In genomic region chr6:106528521-106528920, GRCh38 we compare ENCODE assay signal across 18 cellular contexts.
A peak's percentile ranks its signal among the peaks of the same experiment; 100 is the strongest.
DNase-seq lines count a peak whose midpoint lies in the region; FAIRE-seq and TF ChIP-seq lines count a peak whose summit lies in the region.
"Had no signal": no experiment of that assay in that cellular context is flagged by ENCODE, and none has a peak within 500 bp of the region (broad histone marks: within the 10 kb centered on the region; RNA-seq: fewer than 3 reads in every experiment).

No MANE protein-coding gene starts in this region.

- CTCF ChIA-PET in PC-9 (lab: Charles Lee), result no interaction called here

- H3K27ac ChIP-seq in PC-9 (peak overlapping the region; percentile 98), astrocyte (ENCODE audit: low read depth, low read length) (peak overlapping the region; percentile 82)
- H3K27ac ChIP-seq: adrenal gland, heart left ventricle, thyroid gland had no signal

- no peaks in the 10 kb centered on the region for H3K27me3 ChIP-seq in PC-9 (ENCODE audit: insufficient read depth, low read depth)
- no peaks in the 10 kb centered on the region for H3K27me3 ChIP-seq in astrocyte (ENCODE audit: insufficient read depth, low read length)
- H3K27me3 ChIP-seq: adrenal gland, heart left ventricle, thyroid gland had no signal

- H3K4me3 ChIP-seq in PC-9 (peak overlapping the region; percentile 35; the same call in 1 of the 2 replicates), astrocyte (ENCODE audit: insufficient read depth, low read depth, low read length) (no peak overlapping the region)
- H3K4me3 ChIP-seq: adrenal gland, heart left ventricle, thyroid gland had no signal

- H4K20me1 ChIP-seq in PC-9 (ENCODE audit: insufficient read depth), result no peaks in the 10 kb centered on the region
- no peaks in the 10 kb centered on the region for H4K20me1 ChIP-seq in astrocyte (ENCODE audit: insufficient read depth, low read length)

- H2AFZ ChIP-seq in PC-9, result peak overlapping the region; percentile 62
- peak overlapping the region; percentile 20 for H2AFZ ChIP-seq in astrocyte (ENCODE audit: low read depth, low read length)

- no peak for DNase-seq in activated CD4-positive, alpha-beta T cell treated with anti-CD3 and anti-CD28 coated beads, Interleukin-2, amount 10 ng/mL, durations not matched to agents 24 days and 14 days
- DNase-seq in activated CD4-positive, alpha-beta T cell treated with anti-CD3 and anti-CD28 coated beads for 4 hours, result no peak
- DNase-seq in PC-9 (no peak), astrocyte (ENCODE audit: low read depth) (no peak), osteocyte (ENCODE audit: extremely low spot score, unreplicated experiment) (no peak), LoVo (ENCODE audit: low spot score) (no peak), globus pallidus (ENCODE audit: low spot score) (no peak), dedifferentiated amniotic fluid mesenchymal stem cell (ENCODE audit: extremely low spot score) (no peak)
- DNase-seq: adrenal gland; H7; heart left ventricle; midbrain; NCI-H1694; NCI-H446 treated with DMSO at 0.1 percent for 48 hours; right cardiac atrium; stimulated activated CD4-positive, alpha-beta T cell treated with anti-CD3 and anti-CD28 coated beads, Interleukin-2, amount 100 ng/mL, for 24 hours; thyroid gland had no signal

- H3K36me3 Mint-ChIP-seq in activated CD4-positive, alpha-beta T cell treated with anti-CD3 and anti-CD28 coated beads, Interleukin-2, amount 10 ng/mL, durations not matched to agents 24 days and 14 days (ENCODE audit: low read depth), result peaks cover 58% of the 10 kb centered on the region
- H3K36me3 Mint-ChIP-seq in astrocyte (ENCODE audit: low read depth, unreplicated experiment) (no peaks in the 10 kb centered on the region), osteocyte (ENCODE audit: unreplicated experiment) (no peaks in the 10 kb centered on the region)

- peaks cover 25% of the 10 kb centered on the region for H3F3A ChIP-seq in PC-9 (ENCODE audit: insufficient read depth, low read depth)

- peak overlapping the region; percentile 57 for H3K9ac ChIP-seq in astrocyte (ENCODE audit: low read length)

- FAIRE-seq in astrocyte (lab: Jason Lieb, UNC), result peak; percentile 32
- FAIRE-seq: islet of Langerhans had no signal

- peaks cover 37% of the 10 kb centered on the region for H3K4me1 Mint-ChIP-seq in activated CD4-positive, alpha-beta T cell treated with anti-CD3 and anti-CD28 coated beads, Interleukin-2, amount 10 ng/mL, durations not matched to agents 24 days and 14 days
- H3K4me1 Mint-ChIP-seq in astrocyte (ENCODE audit: low read depth, unreplicated experiment) (peaks cover 23% of the 10 kb centered on the region), osteocyte (ENCODE audit: unreplicated experiment) (peaks cover 32% of the 10 kb centered on the region)

- H3K4me1 ChIP-seq in PC-9 (replicated peaks; ENCODE audit: insufficient read depth), result peaks cover 55% of the 10 kb centered on the region
- peaks cover 17% of the 10 kb centered on the region for H3K4me1 ChIP-seq in astrocyte (ENCODE audit: insufficient read depth, low read length)

- H3K9me2 ChIP-seq in PC-9 (ENCODE audit: insufficient read depth), result 0 out of 2 replicates have a peak, but pooled peaks cover 8% of the 10 kb centered on the region

- H3K79me2 ChIP-seq in PC-9 (ENCODE audit: low read depth) (no peaks in the 10 kb centered on the region; the same call in 1 of the 2 replicates), astrocyte (ENCODE audit: insufficient read depth, low read length) (no peaks in the 10 kb centered on the region)

- no peaks in the 10 kb centered on the region for H3K27me3 Mint-ChIP-seq in activated CD4-positive, alpha-beta T cell treated with anti-CD3 and anti-CD28 coated beads, Interleukin-2, amount 10 ng/mL, durations not matched to agents 24 days and 14 days
- H3K27me3 Mint-ChIP-seq in astrocyte (ENCODE audit: low read depth, unreplicated experiment), result no peaks in the 10 kb centered on the region
- no peaks in the 10 kb centered on the region for H3K27me3 Mint-ChIP-seq in osteocyte (ENCODE audit: unreplicated experiment)

- H3K9me3 Mint-ChIP-seq in activated CD4-positive, alpha-beta T cell treated with anti-CD3 and anti-CD28 coated beads, Interleukin-2, amount 10 ng/mL, durations not matched to agents 24 days and 14 days, result no peaks in the 10 kb centered on the region
- no peaks in the 10 kb centered on the region for H3K9me3 Mint-ChIP-seq in astrocyte (ENCODE audit: unreplicated experiment)
- no peaks in the 10 kb centered on the region for H3K9me3 Mint-ChIP-seq in osteocyte (ENCODE audit: unreplicated experiment)

- H3K36me3 ChIP-seq in PC-9 (ENCODE audit: low read depth) (peaks cover 23% of the 10 kb centered on the region), astrocyte (ENCODE audit: insufficient read depth, low read length) (no peaks in the 10 kb centered on the region)
- H3K36me3 ChIP-seq: adrenal gland had no signal

- H3K4me3 Mint-ChIP-seq in activated CD4-positive, alpha-beta T cell treated with anti-CD3 and anti-CD28 coated beads, Interleukin-2, amount 10 ng/mL, durations not matched to agents 24 days and 14 days, result no peak overlapping the region
- no peak overlapping the region for H3K4me3 Mint-ChIP-seq in astrocyte (ENCODE audit: unreplicated experiment)
- H3K4me3 Mint-ChIP-seq in osteocyte (ENCODE audit: unreplicated experiment), result no peak overlapping the region

- intact Hi-C loops in activated CD4-positive, alpha-beta T cell treated with anti-CD3 and anti-CD28 coated beads, Interleukin-2, amount 10 ng/mL, durations not matched to agents 24 days and 14 days (cut with micrococcal nuclease), result loop anchor here (10.0 kb wide), 4 partner anchors 534 to 734 kb away; partner anchors contain the start of gene BEND3
- intact Hi-C loops in PC-9 (cut with micrococcal nuclease; ENCODE audit: unreplicated experiment), result no loop called here

- H3K4me2 ChIP-seq in PC-9 (peak overlapping the region; percentile 69), astrocyte (ENCODE audit: low read length) (peak overlapping the region; percentile 62)

- H3K9me3 ChIP-seq in PC-9 (ENCODE audit: insufficient read depth, low read depth), result no peaks in the 10 kb centered on the region; the same call in 1 of the 2 replicates
- H3K9me3 ChIP-seq in astrocyte (ENCODE audit: insufficient read depth, low read depth, low read length), result no peaks in the 10 kb centered on the region
- H3K9me3 ChIP-seq: adrenal gland, heart left ventricle, thyroid gland had no signal

- POLR2A ChIA-PET in PC-9 (lab: Charles Lee; ENCODE audit: unreplicated experiment), result no interaction called here

- no TSS peak for BruUV-seq in PC-9 (replicated peaks; lab: Mats Ljungman, UMichigan)

- peak overlapping the region; percentile 64 for H3K27ac Mint-ChIP-seq in activated CD4-positive, alpha-beta T cell treated with anti-CD3 and anti-CD28 coated beads, Interleukin-2, amount 10 ng/mL, durations not matched to agents 24 days and 14 days
- peak overlapping the region; percentile 99 for H3K27ac Mint-ChIP-seq in astrocyte (ENCODE audit: unreplicated experiment)
- peak overlapping the region; percentile 33 for H3K27ac Mint-ChIP-seq in osteocyte (ENCODE audit: unreplicated experiment)

- no peak for TF ChIP-seq CTCF in PC-9 (conservative IDR thresholded peaks at IDR 0.05)
- no peak for TF ChIP-seq CTCF in astrocyte (IDR thresholded peaks at IDR 0.05; ENCODE audit: insufficient read depth, low read depth, low read length)
- no peak for TF ChIP-seq CTCF in osteocyte (IDR thresholded peaks at IDR 0.05)

Comparison
In these comparisons a context has a peak if more than half of its experiments do, and no peak if none do; other contexts are left out.
1. H3K27ac Mint-ChIP-seq: peak in every context shown above with its lines; median percentile 99 in astrocyte; 64 in activated CD4-positive, alpha-beta T cell treated with anti-CD3 and anti-CD28 coated beads, Interleukin-2, amount 10 ng/mL, durations not matched to agents 24 days and 14 days; 33 in osteocyte.